18 cellular contexts compared by ENCODE assay signal in genomic region chr10:70600512-70601395, GRCh38. TPM values are rescaled to one million over a fixed set of nuclear protein-coding genes. Genes with fewer than 3 reads are reported as not detected.
DNase-seq lines count a peak whose midpoint lies in the region; ATAC-seq, FAIRE-seq and TF ChIP-seq lines count a peak whose summit lies in the region.
"Had no signal": no experiment of that assay in that cellular context is flagged by ENCODE, and none has a peak within 500 bp of the region (broad histone marks: within the 10 kb centered on the region; RNA-seq: fewer than 3 reads in every experiment).

No MANE protein-coding gene starts in this region.

- DNase-seq in stimulated activated naive CD8-positive, alpha-beta T cell treated with anti-CD3 and anti-CD28 coated beads, Interleukin-15, Interleukin-2, amounts not matched to agents 100 U/mL and 50 U/mL, for 24 hours = no peak
- DNase-seq in activated T-cell treated with anti-CD3 and anti-CD28 coated beads, Interleukin-2, amount 50 U/mL, for 72 hours = no peak
- DNase-seq in lower lobe of right lung (no peak), urothelium cell line (ENCODE audit: low spot score) (no peak), DMS53 (lab: John Stamatoyannopoulos, UW) (no peak), coronary artery (ENCODE audit: low spot score) (no peak)
- DNase-seq: AML-193; GOT3; MG63; NCI-H1694 treated with DMSO at 0.1 percent for 48 hours; NCI-H345; stimulated activated CD4-positive, alpha-beta T cell treated with anti-CD3 and anti-CD28 coated beads, Interleukin-2, amount 100 ng/mL, for 48 hours had no signal

- peak overlapping the region; percentile 91 for H3K4me3 Mint-ChIP-seq in stimulated activated naive CD8-positive, alpha-beta T cell treated with anti-CD3 and anti-CD28 coated beads, Interleukin-15, Interleukin-2, amounts not matched to agents 100 ng/mL and 50 ng/mL, for 24 hours
- peak overlapping the region; percentile 93 to 98 for H3K4me3 Mint-ChIP-seq in activated T-cell treated with anti-CD3 and anti-CD28 coated beads, Interleukin-2, amount 50 U/mL, for 72 hours

- H3K27ac ChIP-seq in lower lobe of right lung (no peak overlapping the region), coronary artery (no peak overlapping the region)
- H3K27ac ChIP-seq: esophagus muscularis mucosa, left lung, parathyroid adenoma had no signal

- intact Hi-C loops in lower lobe of right lung (cut with DNase I) = no loop called here

- no peaks in the 10 kb centered on the region for H3K36me3 ChIP-seq in lower lobe of right lung
- H3K36me3 ChIP-seq: esophagus muscularis mucosa, left lung, MG63 had no signal

- H3K27me3 Mint-ChIP-seq in stimulated activated naive CD8-positive, alpha-beta T cell treated with anti-CD3 and anti-CD28 coated beads, Interleukin-15, Interleukin-2, amounts not matched to agents 100 ng/mL and 50 ng/mL, for 24 hours = no peaks in the 10 kb centered on the region
- no peaks in the 10 kb centered on the region for H3K27me3 Mint-ChIP-seq in activated T-cell treated with anti-CD3 and anti-CD28 coated beads, Interleukin-2, amount 50 U/mL, for 72 hours (ENCODE audit: low read depth)

- FAIRE-seq in urothelium cell line (lab: Jason Lieb, UNC) = peak; percentile 42

- peaks cover 57% of the 10 kb centered on the region for H3K36me3 Mint-ChIP-seq in stimulated activated naive CD8-positive, alpha-beta T cell treated with anti-CD3 and anti-CD28 coated beads, Interleukin-15, Interleukin-2, amounts not matched to agents 100 ng/mL and 50 ng/mL, for 24 hours (ENCODE audit: low read depth)
- peaks cover 3 to 6% of the 10 kb centered on the region in 2 donors for H3K36me3 Mint-ChIP-seq in activated T-cell treated with anti-CD3 and anti-CD28 coated beads, Interleukin-2, amount 50 U/mL, for 72 hours (ENCODE audit: insufficient read depth in 2 of 2)

- H3K4me3 ChIP-seq in lower lobe of right lung (peak overlapping the region; percentile 38), coronary artery (no peak overlapping the region)
- H3K4me3 ChIP-seq: esophagus muscularis mucosa, MG63 had no signal

- TF ChIP-seq CTCF in lower lobe of right lung (IDR thresholded peaks at IDR 0.05) = no peak
- TF ChIP-seq CTCF in coronary artery (IDR thresholded peaks at IDR 0.05) = no peak

- H3K9me3 ChIP-seq in lower lobe of right lung = no peaks in the 10 kb centered on the region
- H3K9me3 ChIP-seq: esophagus muscularis mucosa, left lung, MG63 had no signal

- peak overlapping the region; percentile 70 for H3K27ac Mint-ChIP-seq in stimulated activated naive CD8-positive, alpha-beta T cell treated with anti-CD3 and anti-CD28 coated beads, Interleukin-15, Interleukin-2, amounts not matched to agents 100 ng/mL and 50 ng/mL, for 24 hours
- H3K27ac Mint-ChIP-seq in activated T-cell treated with anti-CD3 and anti-CD28 coated beads, Interleukin-2, amount 50 U/mL, for 72 hours = no peak overlapping the region

- no peaks in the 10 kb centered on the region for H3K4me1 ChIP-seq in lower lobe of right lung
- H3K4me1 ChIP-seq: parathyroid adenoma had no signal

- H3K27me3 ChIP-seq in lower lobe of right lung (ENCODE audit: low read depth) = no peaks in the 10 kb centered on the region
- H3K27me3 ChIP-seq: esophagus muscularis mucosa, left lung, MG63 had no signal

- ATAC-seq in stimulated activated naive CD8-positive, alpha-beta T cell treated with anti-CD3 and anti-CD28 coated beads, Interleukin-15, Interleukin-2, amounts not matched to agents 100 U/mL and 50 U/mL, for 24 hours = no peak
- ATAC-seq in activated T-cell treated with anti-CD3 and anti-CD28 coated beads, Interleukin-2, amount 50 U/mL, for 72 hours (replicated peaks in 1 of 2) = no peak
- ATAC-seq in lower lobe of right lung (no peak), HG03108 (IDR thresholded peaks at IDR 0.05; ENCODE audit: unreplicated experiment) (no peak)
- ATAC-seq: left lung had no signal

- H3K4me1 Mint-ChIP-seq in stimulated activated naive CD8-positive, alpha-beta T cell treated with anti-CD3 and anti-CD28 coated beads, Interleukin-15, Interleukin-2, amounts not matched to agents 100 ng/mL and 50 ng/mL, for 24 hours (ENCODE audit: low read depth) = peaks cover 69% of the 10 kb centered on the region
- peaks cover 39% of the 10 kb centered on the region for H3K4me1 Mint-ChIP-seq in activated T-cell treated with anti-CD3 and anti-CD28 coated beads, Interleukin-2, amount 50 U/mL, for 72 hours (ENCODE audit: low read depth)

- H3K9me3 Mint-ChIP-seq in stimulated activated naive CD8-positive, alpha-beta T cell treated with anti-CD3 and anti-CD28 coated beads, Interleukin-15, Interleukin-2, amounts not matched to agents 100 ng/mL and 50 ng/mL, for 24 hours = no peaks in the 10 kb centered on the region
- H3K9me3 Mint-ChIP-seq in activated T-cell treated with anti-CD3 and anti-CD28 coated beads, Interleukin-2, amount 50 U/mL, for 72 hours = no peaks in the 10 kb centered on the region

RNA-seq across cellular contexts. Expression of gene PRF1, which starts 1.8 kb away (rescaled TPM):
- 100 to 1,000 TPM in 1 of 2 donors, 10 to 100 TPM in 1; 44.5 to 102 TPM for total RNA-seq in activated T-cell treated with anti-CD3 and anti-CD28 coated beads, Interleukin-2, amount 50 U/mL, for 72 hours
- 29.5 TPM for total RNA-seq in lower lobe of right lung
- total RNA-seq: glomerular endothelial cell had no signal
